9 cellular contexts compared by ENCODE assay signal in the genomic region with DNA sequence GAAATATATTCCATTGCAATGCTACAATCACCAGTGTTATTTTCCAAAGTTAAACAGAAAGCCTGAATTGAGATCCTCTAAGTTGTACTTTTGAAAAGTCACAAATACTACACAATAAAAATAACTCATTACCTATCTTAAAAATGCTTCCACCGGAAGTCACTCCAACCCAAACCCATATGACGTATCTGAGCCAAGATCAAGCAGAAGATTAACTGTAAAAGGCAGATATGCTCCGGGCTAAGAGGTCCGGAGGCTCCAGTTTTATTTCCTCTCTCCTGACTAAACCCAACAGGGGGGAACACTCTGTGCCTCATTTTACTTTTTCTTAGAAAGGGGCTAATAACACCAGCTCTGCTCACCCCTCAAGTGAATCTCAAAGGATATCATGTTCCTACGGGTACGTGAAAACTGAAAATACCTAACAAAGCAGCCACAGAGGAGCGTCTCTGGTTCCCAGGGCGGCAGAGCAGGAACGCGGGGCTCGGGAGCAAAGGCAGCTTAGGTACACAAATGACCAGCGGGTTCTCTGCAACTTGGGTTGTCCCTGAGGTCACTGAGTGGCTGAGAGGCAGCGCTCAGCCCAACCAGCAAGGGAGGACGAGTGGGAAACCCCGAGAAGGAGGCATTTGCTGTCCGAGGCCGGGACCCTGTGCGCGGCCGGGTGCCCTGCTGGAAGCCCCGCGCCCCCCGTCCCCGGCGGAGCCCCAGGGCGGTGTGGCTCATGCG. TPM values are rescaled to one million over a fixed set of nuclear protein-coding genes. Genes with fewer than 3 reads are reported as not detected.
DNase-seq lines count a peak whose midpoint lies in the region; ATAC-seq, FAIRE-seq and TF ChIP-seq lines count a peak whose summit lies in the region.
"Had no signal": no experiment of that assay in that cellular context is flagged by ENCODE, and none has a peak within 500 bp of the region (broad histone marks: within the 10 kb centered on the region; RNA-seq: fewer than 3 reads in every experiment).

No MANE protein-coding gene starts in this region.

- no peak for TF ChIP-seq RAD21 in liver (IDR thresholded peaks at IDR 0.05)

- H3K36me3 Mint-ChIP-seq in chondrocyte (ENCODE audit: low read depth) = peaks cover 7% of the 10 kb centered on the region

- 1% methylated on average over 27 of the region's 27 CpGs for WGBS in liver

- H3K9ac ChIP-seq in liver (ENCODE audit: low read depth in 1 of 2, low read length in 2 of 2) = peak overlapping the region; percentile 85 to 99

- no peaks in the 10 kb centered on the region for H3K9me3 Mint-ChIP-seq in chondrocyte (ENCODE audit: low read depth)

- peak overlapping the region; percentile 93 to 96 (median 94) for H3K4me3 ChIP-seq in liver (ENCODE audit: low read depth in 1 of 3, low read length in 3 of 3)
- peak overlapping the region; percentile 88 for H3K4me3 ChIP-seq in thoracic aorta

- peak; percentile 37 for ATAC-seq in thoracic aorta (ENCODE audit: insufficient number of reproducible peaks, low FRiP score, low read depth)

- H3K9me3 ChIP-seq in liver (ENCODE audit: control insufficient read depth in 4 of 4, low read length in 3 of 4) (no peaks in the 10 kb centered on the region), thoracic aorta (no peaks in the 10 kb centered on the region)

- H3K36me3 ChIP-seq in liver (ENCODE audit: control insufficient read depth in 4 of 4, insufficient read depth in 3 of 4, low read depth in 1 of 4, low read length in 3 of 4) = peaks cover 0 to 10% (median 7%) of the 10 kb centered on the region in 4 donors
- no peaks in the 10 kb centered on the region for H3K36me3 ChIP-seq in thoracic aorta

- H3K27me3 ChIP-seq in liver (ENCODE audit: control insufficient read depth in 4 of 4, insufficient read depth in 4 of 4, low read length in 3 of 4) = no peaks in the 10 kb centered on the region
- no peaks in the 10 kb centered on the region for H3K27me3 ChIP-seq in thoracic aorta (replicated peaks; ENCODE audit: insufficient read depth)

- peak overlapping the region; percentile 75 for H3K4me3 Mint-ChIP-seq in chondrocyte (ENCODE audit: unreplicated experiment)

- peak; percentile 52 for FAIRE-seq in H54 (lab: Jason Lieb, UNC)
- FAIRE-seq: A204.1 had no signal

- TF ChIP-seq CTCF in chondrocyte (IDR thresholded peaks at IDR 0.05) (no peak), liver (IDR thresholded peaks at IDR 0.05; ENCODE audit: low read depth, low read length, missing input control) (no peak), thoracic aorta (IDR thresholded peaks at IDR 0.05) (no peak)

- H3K4me1 ChIP-seq in liver (ENCODE audit: control insufficient read depth in 4 of 4, insufficient read depth in 4 of 4, low read length in 3 of 4) = peaks cover 10 to 53% (median 36%) of the 10 kb centered on the region in 4 donors
- H3K4me1 ChIP-seq in thoracic aorta (ENCODE audit: control insufficient read depth in 1 of 2, low read depth in 2 of 2) = peaks cover 7 to 49% of the 10 kb centered on the region in 2 donors

- peaks cover 42% of the 10 kb centered on the region for H3K4me1 Mint-ChIP-seq in chondrocyte (ENCODE audit: low read depth)

- no peaks in the 10 kb centered on the region for H3K27me3 Mint-ChIP-seq in chondrocyte (ENCODE audit: low read depth)

- H3K27ac Mint-ChIP-seq in chondrocyte (ENCODE audit: unreplicated experiment) = peak overlapping the region; percentile 68

- H3K27ac ChIP-seq in liver (ENCODE audit: low read depth in 1 of 2, low read length in 2 of 2) (peak overlapping the region; percentile 93 to 95), thoracic aorta (peak overlapping the region; percentile 90)

- peak; percentile 25 for DNase-seq in DMS 273 (lab: John Stamatoyannopoulos, UW; ENCODE audit: unreplicated experiment)
- DNase-seq in DMS 273 treated with DMSO at 0.1 percent for 48 hours (lab: John Stamatoyannopoulos, UW) = no peak
- DNase-seq in H54 (ENCODE audit: insufficient read length, low spot score) = no peak
- peak; percentile 27 for DNase-seq in NCI-H69 (lab: John Stamatoyannopoulos, UW)
- DNase-seq in chondrocyte (ENCODE audit: low spot score) = no peak
- DNase-seq in thoracic aorta (ENCODE audit: low spot score) = no peak
- no peak for DNase-seq in NCI-H2227 (lab: John Stamatoyannopoulos, UW; ENCODE audit: unreplicated experiment)

- TF ChIP-seq POLR2A in H54 (IDR thresholded peaks at IDR 0.05; ENCODE audit: low read depth, low read length) = no peak

TF ChIP-seq in liver, 16 proteins besides CTCF, POLR2A, EP300 and RAD21:
- TF ChIP-seq JUND (IDR thresholded peaks at IDR 0.05) (no peak), GABPA (IDR thresholded peaks at IDR 0.05 in 1 of 2, conservative IDR thresholded peaks at IDR 0.05 in 1 of 2) (peak in 1 of 2 donors; percentile 30), SP1 (IDR thresholded peaks at IDR 0.05) (peak; percentile 11)

RNA-seq across cellular contexts. Expression of gene RAB20, which starts 0.8 kb away (rescaled TPM):
- total RNA-seq in chondrocyte = 3.6 to 7.8 TPM (median 6.3 TPM) in 3 replicates
- 10 to 100 TPM in 1 of 2 donors, 1 to 10 TPM in 1; 9.8 to 31.0 TPM for total RNA-seq in liver
- 10 to 100 TPM; 19.3 to 36.9 TPM for polyA plus RNA-seq in liver
- total RNA-seq in thoracic aorta = 10 to 100 TPM; 22.6 to 34.5 TPM

RNA-seq across cellular contexts. Expression of gene NAXD, which starts 54.6 kb away (rescaled TPM):
- total RNA-seq in chondrocyte = 23.5 to 28.4 TPM (median 27.1 TPM) in 3 replicates
- 10 to 100 TPM; 19.0 to 34.1 TPM for total RNA-seq in liver
- 10 to 100 TPM; 21.2 to 40.5 TPM for polyA plus RNA-seq in liver
- 10 to 100 TPM; 24.9 to 31.4 TPM for total RNA-seq in thoracic aorta

Comparison
In these comparisons a context has a peak if more than half of its experiments do, and no peak if none do; other contexts are left out.
1. DNase-seq: peak in DMS 273 (single experiment) and NCI-H69 (single experiment); none in DMS 273 treated with DMSO at 0.1 percent for 48 hours (single experiment), H54 (single experiment), chondrocyte (single experiment), thoracic aorta (single experiment) and NCI-H2227 (single experiment).